8 cellular contexts compared by ENCODE assay signal in genomic region chr1:111449703-111450017, GRCh38. TPM values are rescaled to one million over a fixed set of nuclear protein-coding genes. Genes with fewer than 3 reads are reported as not detected.
DNase-seq lines count a peak whose midpoint lies in the region; ATAC-seq and TF ChIP-seq lines count a peak whose summit lies in the region.

No MANE protein-coding gene starts in this region.

- ATAC-seq in activated naive CD8-positive, alpha-beta T cell treated with anti-CD3 and anti-CD28 coated beads, Interleukin-2, amount 50 U/mL, for 24 hours, result no peak
- no peak for ATAC-seq in activated CD4-positive, CD25-positive, alpha-beta regulatory T cell treated with anti-CD3 and anti-CD28 coated beads, Interleukin-2, amount 50 U/mL, for 24 hours
- no peak for ATAC-seq in HG02588 (IDR thresholded peaks at IDR 0.05; ENCODE audit: unreplicated experiment)

- H3K4me1 Mint-ChIP-seq in T-helper 1 cell treated with Interleukin-12 subunit alpha and Interleukin-12 subunit beta and Interleukin-4 antibody, amounts not matched to agents 30 μg/mL and 1 μg/mL, for 36 hours (ENCODE audit: low read depth), result peaks cover 65% of the 10 kb centered on the region
- peaks cover 86% of the 10 kb centered on the region for H3K4me1 Mint-ChIP-seq in activated naive CD8-positive, alpha-beta T cell treated with anti-CD3 and anti-CD28 coated beads, Interleukin-2, amount 50 U/mL, for 24 hours

- TF ChIP-seq CTCF in kidney epithelial cell (IDR thresholded peaks at IDR 0.05; ENCODE audit: insufficient read depth, low read length, poor library complexity, severe bottlenecking), result no peak

- H3K36me3 Mint-ChIP-seq in T-helper 1 cell treated with Interleukin-12 subunit alpha and Interleukin-12 subunit beta and Interleukin-4 antibody, amounts not matched to agents 30 μg/mL and 1 μg/mL, for 36 hours (ENCODE audit: low read depth), result peaks cover 39% of the 10 kb centered on the region
- H3K36me3 Mint-ChIP-seq in activated naive CD8-positive, alpha-beta T cell treated with anti-CD3 and anti-CD28 coated beads, Interleukin-2, amount 50 U/mL, for 24 hours (ENCODE audit: low read depth), result peaks cover 67% of the 10 kb centered on the region

- H3K27ac ChIP-seq in temporal lobe (ENCODE audit: low read depth, low read length), result peak overlapping the region; percentile 85

- H3K4me3 ChIP-seq in kidney epithelial cell (ENCODE audit: low read depth, low read length), result peak overlapping the region; percentile 91

- DNase-seq in T-helper 1 cell (no peak), kidney epithelial cell (ENCODE audit: low read depth) (no peak), NCI-H2029 treated with DMSO at 0.1 percent for 48 hours (lab: John Stamatoyannopoulos, UW) (no peak)
- no peak for DNase-seq in activated naive CD8-positive, alpha-beta T cell treated with anti-CD3 and anti-CD28 coated beads, Interleukin-2, amount 50 U/mL, for 24 hours

- H3K27ac Mint-ChIP-seq in T-helper 1 cell treated with Interleukin-12 subunit alpha and Interleukin-12 subunit beta and Interleukin-4 antibody, amounts not matched to agents 30 μg/mL and 1 μg/mL, for 36 hours, result peak overlapping the region; percentile 91
- H3K27ac Mint-ChIP-seq in activated naive CD8-positive, alpha-beta T cell treated with anti-CD3 and anti-CD28 coated beads, Interleukin-2, amount 50 U/mL, for 24 hours, result peak overlapping the region; percentile 99

- no peaks in the 10 kb centered on the region for H3K9me3 Mint-ChIP-seq in T-helper 1 cell treated with Interleukin-12 subunit alpha and Interleukin-12 subunit beta and Interleukin-4 antibody, amounts not matched to agents 30 μg/mL and 1 μg/mL, for 36 hours
- no peaks in the 10 kb centered on the region for H3K9me3 Mint-ChIP-seq in activated naive CD8-positive, alpha-beta T cell treated with anti-CD3 and anti-CD28 coated beads, Interleukin-2, amount 50 U/mL, for 24 hours

- no peaks in the 10 kb centered on the region for H3K27me3 ChIP-seq in kidney epithelial cell (ENCODE audit: control insufficient read depth, insufficient read depth, low read length)

- H3K27me3 Mint-ChIP-seq in T-helper 1 cell treated with Interleukin-12 subunit alpha and Interleukin-12 subunit beta and Interleukin-4 antibody, amounts not matched to agents 30 μg/mL and 1 μg/mL, for 36 hours (ENCODE audit: low read depth), result no peaks in the 10 kb centered on the region
- no peaks in the 10 kb centered on the region for H3K27me3 Mint-ChIP-seq in activated naive CD8-positive, alpha-beta T cell treated with anti-CD3 and anti-CD28 coated beads, Interleukin-2, amount 50 U/mL, for 24 hours

- H3K4me3 Mint-ChIP-seq in T-helper 1 cell treated with Interleukin-12 subunit alpha and Interleukin-12 subunit beta and Interleukin-4 antibody, amounts not matched to agents 30 μg/mL and 1 μg/mL, for 36 hours, result peak overlapping the region; percentile 100
- peak overlapping the region; percentile 100 for H3K4me3 Mint-ChIP-seq in activated naive CD8-positive, alpha-beta T cell treated with anti-CD3 and anti-CD28 coated beads, Interleukin-2, amount 50 U/mL, for 24 hours

- H3K36me3 ChIP-seq in kidney epithelial cell (ENCODE audit: control insufficient read depth, insufficient read depth, low read length), result peaks cover 2% of the 10 kb centered on the region

RNA-seq across cellular contexts. Expression of gene ATP5PB, which starts 0.4 kb away (rescaled TPM):
- total RNA-seq in kidney epithelial cell (224 and 249 TPM in 2 replicates), temporal lobe (183 TPM)

RNA-seq across cellular contexts. Expression of gene WDR77, which starts 0.6 kb away (rescaled TPM):
- total RNA-seq in kidney epithelial cell (39.7 and 40.5 TPM in 2 replicates), temporal lobe (15.0 TPM)

RNA-seq across cellular contexts. Expression of gene OVGP1, which starts 22.1 kb away (rescaled TPM):
- total RNA-seq in kidney epithelial cell (0.96 and 1.5 TPM in 2 replicates), temporal lobe (1.5 TPM)

RNA-seq across cellular contexts. Expression of gene C1orf162, which starts 24.1 kb away (rescaled TPM):
- total RNA-seq in kidney epithelial cell (0.07 and 0.08 TPM in 2 replicates), temporal lobe (0.49 TPM)

RNA-seq across cellular contexts. Expression of gene ADORA3, which starts 53.8 kb away (rescaled TPM):
- total RNA-seq in kidney epithelial cell (not detected in 2 replicates), temporal lobe (0.74 TPM)
